36 cellular contexts compared by ENCODE assay signal in the genomic region with DNA sequence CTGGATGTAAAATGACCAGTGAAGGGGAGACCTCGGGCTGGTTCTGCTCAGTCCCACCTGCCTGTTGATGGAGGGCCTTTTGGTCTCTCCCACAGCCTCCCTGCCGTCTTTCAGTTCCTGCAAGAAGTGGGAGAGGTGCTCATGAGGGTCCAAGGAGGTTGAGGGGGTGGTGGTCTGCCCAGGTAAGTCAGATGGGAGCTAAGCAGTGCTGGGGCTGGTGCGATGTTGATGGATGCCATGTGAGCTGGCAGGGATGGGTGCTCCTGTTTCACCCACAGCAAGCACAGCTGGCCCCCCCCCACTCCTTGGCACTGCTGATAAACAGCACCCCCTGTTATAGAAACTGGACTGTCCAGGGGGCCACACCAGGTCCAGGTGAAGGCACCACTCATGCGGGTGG.
"Had no signal": no experiment of that assay in that cellular context is flagged by ENCODE, and none has a peak within 500 bp of the region (broad histone marks: within the 10 kb centered on the region; RNA-seq: fewer than 3 reads in every experiment).

No MANE protein-coding gene starts in this region.

- ATAC-seq: activated CD4-positive, alpha-beta T cell treated with anti-CD3 and anti-CD28 coated beads for 36 hours; activated CD8-positive, alpha-beta T cell treated with anti-CD3 and anti-CD28 coated beads for 36 hours; activated naive CD4-positive, alpha-beta T cell treated with anti-CD3 and anti-CD28 coated beads, Interleukin-2, amount 50 U/mL, for 72 hours; activated T-cell treated with anti-CD3 and anti-CD28 coated beads, Interleukin-2, amount 50 U/mL, for 4 hours; activated T-cell treated with anti-CD3 and anti-CD28 coated beads, Interleukin-2, amount 50 U/mL, for 72 hours; activated T-helper 17 cell treated with anti-CD3 and anti-CD28 coated beads, Interleukin-2, amount 50 U/mL, for 72 hours; body of pancreas had no signal

- H3K9me3 Mint-ChIP-seq: activated CD4-positive, alpha-beta memory T cell treated with anti-CD3 and anti-CD28 coated beads for 36 hours; activated CD4-positive, alpha-beta T cell treated with anti-CD3 and anti-CD28 coated beads, Interleukin-2, amount 10 ng/mL, durations not matched to agents 24 days and 14 days; activated CD8-positive, alpha-beta T cell treated with anti-CD3 and anti-CD28 coated beads for 36 hours; activated naive CD4-positive, alpha-beta T cell treated with anti-CD3 and anti-CD28 coated beads for 36 hours; activated naive CD4-positive, alpha-beta T cell treated with anti-CD3 and anti-CD28 coated beads, Interleukin-2, amount 50 U/mL, for 72 hours; activated naive CD8-positive, alpha-beta T cell treated with anti-CD3 and anti-CD28 coated beads for 36 hours; activated T-cell treated with anti-CD3 and anti-CD28 coated beads, Interleukin-2, amount 50 U/mL, for 4 hours; activated T-cell treated with anti-CD3 and anti-CD28 coated beads, Interleukin-2, amount 50 U/mL, for 72 hours; activated T-helper 1 cell treated with anti-CD3 and anti-CD28 coated beads, Interleukin-12 subunit alpha, Interleukin-12 subunit beta, Interleukin-2, Interleukin-4 antibody, amounts not matched to agents 30 ng/mL and 10 ng/mL and 1 ng/mL, durations not matched to agents 14 hours and 24 hours and 36 hours; activated T-helper 17 cell treated with anti-CD3 and anti-CD28 coated beads, Interleukin-2, amount 50 U/mL, for 72 hours; T-helper 1 cell treated with Interleukin-12 subunit alpha and Interleukin-12 subunit beta and Interleukin-4 antibody, amounts not matched to agents 30 μg/mL and 1 μg/mL, for 36 hours; T-helper 2 cell treated with Interferon-gamma antibody and Interleukin-4, amounts not matched to agents 5 μg/mL and 100 μg/mL, for 36 hours had no signal

- H3K4me1 ChIP-seq: adrenal gland, breast epithelium had no signal

- DNase-seq: activated B cell treated with CpG ODN at 0.5 μM for 24 hours; activated CD4-positive, alpha-beta memory T cell treated with anti-CD3 and anti-CD28 coated beads for 36 hours; activated CD4-positive, alpha-beta T cell treated with anti-CD3 and anti-CD28 coated beads for 1 hour; activated CD4-positive, alpha-beta T cell treated with anti-CD3 and anti-CD28 coated beads for 36 hours; activated CD4-positive, alpha-beta T cell treated with anti-CD3 and anti-CD28 coated beads, Interleukin-2, amount 10 ng/mL, durations not matched to agents 24 days and 14 days; activated CD4-positive, alpha-beta T cell treated with anti-CD3 and anti-CD28 coated beads, Interleukin-2, amount 50 U/mL, for 1 hour; activated CD4-positive, alpha-beta T cell treated with anti-CD3 and anti-CD28 coated beads, Interleukin-2, amount 50 U/mL, for 4 hours; activated CD8-positive, alpha-beta memory T cell treated with anti-CD3 and anti-CD28 coated beads, Interleukin-2, amount 50 U/mL, for 4 hours; activated CD8-positive, alpha-beta T cell treated with anti-CD3 and anti-CD28 coated beads for 36 hours; activated effector memory CD4-positive, alpha-beta T cell treated with anti-CD3 and anti-CD28 coated beads, Interleukin-2, amount 50 U/mL, for 16 hours; activated gamma-delta T cell treated with Interleukin-2 at 50 U/mL for 16 hours; activated naive CD4-positive, alpha-beta T cell; activated naive CD4-positive, alpha-beta T cell treated with anti-CD3 and anti-CD28 coated beads for 36 hours; activated naive CD4-positive, alpha-beta T cell treated with anti-CD3 and anti-CD28 coated beads, Interleukin-2, amount 50 U/mL, for 16 hours; activated naive CD8-positive, alpha-beta T cell treated with anti-CD3 and anti-CD28 coated beads for 36 hours; activated T-cell treated with anti-CD3 and anti-CD28 coated beads for 4 hours; activated T-cell treated with anti-CD3 and anti-CD28 coated beads, Interleukin-2, amount 50 U/mL, for 1 hour; activated T-cell treated with anti-CD3 and anti-CD28 coated beads, Interleukin-2, amount 50 U/mL, for 4 hours; activated T-cell treated with anti-CD3 and anti-CD28 coated beads, Interleukin-2, amount 50 U/mL, for 72 hours; adrenal gland; amniotic stem cell; aorta; body of pancreas; brain microvascular endothelial cell; central memory CD4-positive, alpha-beta T cell; SW 1271; T-helper 1 cell; T-helper 2 cell; T-helper 9 cell had no signal

- H3K27me3 Mint-ChIP-seq: activated B cell treated with CpG ODN at 0.5 μM for 24 hours; activated CD4-positive, alpha-beta T cell treated with anti-CD3 and anti-CD28 coated beads for 36 hours; activated CD4-positive, alpha-beta T cell treated with anti-CD3 and anti-CD28 coated beads, Interleukin-2, amount 10 ng/mL, durations not matched to agents 24 days and 14 days; activated CD8-positive, alpha-beta T cell treated with anti-CD3 and anti-CD28 coated beads for 36 hours had no signal

- H3K4me3 ChIP-seq: adrenal gland, body of pancreas, breast epithelium had no signal

- H3K36me3 ChIP-seq: adrenal gland, brain microvascular endothelial cell, breast epithelium had no signal

- H3K27ac ChIP-seq: adrenal gland, body of pancreas, brain microvascular endothelial cell, breast epithelium, VCaP had no signal

- H3K27ac Mint-ChIP-seq: activated B cell treated with CpG ODN at 0.5 μM for 24 hours; activated CD4-positive, alpha-beta memory T cell treated with anti-CD3 and anti-CD28 coated beads for 36 hours; activated CD4-positive, alpha-beta T cell treated with anti-CD3 and anti-CD28 coated beads for 36 hours; activated CD4-positive, alpha-beta T cell treated with anti-CD3 and anti-CD28 coated beads, Interleukin-2, amount 10 ng/mL, durations not matched to agents 24 days and 14 days; activated CD8-positive, alpha-beta T cell treated with anti-CD3 and anti-CD28 coated beads for 36 hours; activated naive CD4-positive, alpha-beta T cell treated with anti-CD3 and anti-CD28 coated beads for 36 hours; activated naive CD4-positive, alpha-beta T cell treated with anti-CD3 and anti-CD28 coated beads, Interleukin-2, amount 50 U/mL, for 72 hours; activated naive CD8-positive, alpha-beta T cell treated with anti-CD3 and anti-CD28 coated beads for 36 hours; activated T-cell treated with anti-CD3 and anti-CD28 coated beads, Interleukin-2, amount 50 U/mL, for 72 hours; activated T-helper 1 cell treated with anti-CD3 and anti-CD28 coated beads, Interleukin-12 subunit alpha, Interleukin-12 subunit beta, Interleukin-2, Interleukin-4 antibody, amounts not matched to agents 30 ng/mL and 10 ng/mL and 1 ng/mL, durations not matched to agents 14 hours and 24 hours and 36 hours; activated T-helper 17 cell treated with anti-CD3 and anti-CD28 coated beads, Interleukin-2, amount 50 U/mL, for 72 hours; T-helper 1 cell treated with Interleukin-12 subunit alpha and Interleukin-12 subunit beta and Interleukin-4 antibody, amounts not matched to agents 30 μg/mL and 1 μg/mL, for 36 hours; T-helper 2 cell treated with Interferon-gamma antibody and Interleukin-4, amounts not matched to agents 5 μg/mL and 100 μg/mL, for 36 hours had no signal

- H3K4me1 Mint-ChIP-seq: activated B cell treated with CpG ODN at 0.5 μM for 24 hours; activated CD4-positive, alpha-beta T cell treated with anti-CD3 and anti-CD28 coated beads for 36 hours; activated CD4-positive, alpha-beta T cell treated with anti-CD3 and anti-CD28 coated beads, Interleukin-2, amount 10 ng/mL, durations not matched to agents 24 days and 14 days; activated naive CD8-positive, alpha-beta T cell treated with anti-CD3 and anti-CD28 coated beads for 36 hours; activated T-helper 17 cell treated with anti-CD3 and anti-CD28 coated beads, Interleukin-2, amount 50 U/mL, for 72 hours had no signal

- H3K27me3 ChIP-seq: body of pancreas, brain microvascular endothelial cell had no signal

- H3K36me3 Mint-ChIP-seq: activated CD4-positive, alpha-beta memory T cell treated with anti-CD3 and anti-CD28 coated beads for 36 hours; activated naive CD4-positive, alpha-beta T cell treated with anti-CD3 and anti-CD28 coated beads, Interleukin-2, amount 50 U/mL, for 72 hours; activated naive CD8-positive, alpha-beta T cell treated with anti-CD3 and anti-CD28 coated beads for 36 hours had no signal

- H3K9me3 ChIP-seq: adrenal gland, body of pancreas, breast epithelium had no signal

- H3K4me3 Mint-ChIP-seq: activated B cell treated with CpG ODN at 0.5 μM for 24 hours; activated CD4-positive, alpha-beta memory T cell treated with anti-CD3 and anti-CD28 coated beads for 36 hours; activated CD4-positive, alpha-beta T cell treated with anti-CD3 and anti-CD28 coated beads for 36 hours; activated CD4-positive, alpha-beta T cell treated with anti-CD3 and anti-CD28 coated beads, Interleukin-2, amount 10 ng/mL, durations not matched to agents 24 days and 14 days; activated CD8-positive, alpha-beta T cell treated with anti-CD3 and anti-CD28 coated beads for 36 hours; activated naive CD4-positive, alpha-beta T cell treated with anti-CD3 and anti-CD28 coated beads for 36 hours; activated naive CD8-positive, alpha-beta T cell treated with anti-CD3 and anti-CD28 coated beads for 36 hours; activated T-cell treated with anti-CD3 and anti-CD28 coated beads, Interleukin-2, amount 50 U/mL, for 4 hours; activated T-cell treated with anti-CD3 and anti-CD28 coated beads, Interleukin-2, amount 50 U/mL, for 72 hours; activated T-helper 1 cell treated with anti-CD3 and anti-CD28 coated beads, Interleukin-12 subunit alpha, Interleukin-12 subunit beta, Interleukin-2, Interleukin-4 antibody, amounts not matched to agents 30 ng/mL and 10 ng/mL and 1 ng/mL, durations not matched to agents 14 hours and 24 hours and 36 hours; activated T-helper 17 cell treated with anti-CD3 and anti-CD28 coated beads, Interleukin-2, amount 50 U/mL, for 72 hours; T-helper 1 cell treated with Interleukin-12 subunit alpha and Interleukin-12 subunit beta and Interleukin-4 antibody, amounts not matched to agents 30 μg/mL and 1 μg/mL, for 36 hours; T-helper 2 cell treated with Interferon-gamma antibody and Interleukin-4, amounts not matched to agents 5 μg/mL and 100 μg/mL, for 36 hours had no signal
